ENCODE assay signal across 18 cellular contexts in the genomic region with DNA sequence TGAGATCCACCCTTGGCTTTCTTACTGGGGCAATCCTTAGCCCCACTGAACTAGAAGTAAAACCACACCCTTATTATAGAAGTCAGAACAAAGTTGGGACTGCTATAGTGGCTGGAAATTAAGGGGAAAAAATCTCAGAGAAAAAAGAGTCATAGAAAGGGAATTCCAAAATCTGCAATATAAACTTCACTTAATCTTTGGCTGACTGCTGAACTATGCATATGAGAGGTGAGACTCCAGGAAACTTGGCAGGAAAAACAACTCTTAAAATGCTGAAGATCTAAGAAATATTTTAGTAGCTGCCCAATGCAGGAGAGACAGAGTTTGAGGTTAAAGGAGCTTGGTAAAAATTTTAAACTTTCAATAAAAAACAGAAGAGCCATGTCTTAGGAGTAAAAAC.
"Had no signal": no experiment of that assay in that cellular context is flagged by ENCODE, and none has a peak within 500 bp of the region (broad histone marks: within the 10 kb centered on the region; RNA-seq: fewer than 3 reads in every experiment).

No MANE protein-coding gene starts in this region.

- H3K36me3 ChIP-seq: prostate gland, uterus had no signal

- DNase-seq: activated CD4-positive, alpha-beta T cell treated with anti-CD3 and anti-CD28 coated beads for 4 hours; activated CD4-positive, alpha-beta T cell treated with anti-CD3 and anti-CD28 coated beads, Interleukin-2, amount 50 U/mL, for 48 hours; activated effector memory CD4-positive, alpha-beta T cell treated with anti-CD3 and anti-CD28 coated beads, Interleukin-2, amount 50 U/mL, for 16 hours; activated naive CD4-positive, alpha-beta T cell treated with anti-CD3 and anti-CD28 coated beads, Interleukin-2, amount 10 ng/mL, durations not matched to agents 7 days and 5 days; foreskin fibroblast; naive B cell; occipital lobe; stimulated activated CD4-positive, alpha-beta T cell treated with anti-CD3 and anti-CD28 coated beads, Interleukin-4, amount 100 ng/mL, for 1 hour; stimulated activated naive CD4-positive, alpha-beta T cell; T-helper 1 cell; testis; trophoblast cell; uterus had no signal

- H3K9me3 ChIP-seq: prostate gland, testis, uterus had no signal

- H3K27ac ChIP-seq: coronary artery, epithelial cell of prostate, prostate gland, testis, uterus had no signal

- H3K4me3 ChIP-seq: coronary artery, lung, prostate gland, testis, uterus had no signal

- H3K27me3 ChIP-seq: testis, uterus had no signal

- ATAC-seq: left lobe of liver had no signal

- H3K4me1 ChIP-seq: prostate gland, testis, uterus had no signal
